ENCODE assay signal across 9 cellular contexts in genomic region chr11:45665933-45666647, GRCh38. TPM values are rescaled to one million over a fixed set of nuclear protein-coding genes. Genes with fewer than 3 reads are reported as not detected.
DNase-seq lines count a peak whose midpoint lies in the region; ATAC-seq and TF ChIP-seq lines count a peak whose summit lies in the region.
"Had no signal": no experiment of that assay in that cellular context is flagged by ENCODE, and none has a peak within 500 bp of the region (broad histone marks: within the 10 kb centered on the region; RNA-seq: fewer than 3 reads in every experiment).

No MANE protein-coding gene starts in this region.

- no peak overlapping the region for H3K9ac ChIP-seq in MM.1S (ENCODE audit: low read length)

- DNase-seq in stimulated activated CD4-positive, alpha-beta T cell treated with anti-CD3 and anti-CD28 coated beads, Interleukin-15, amount 100 ng/mL, for 24 hours, result peak; percentile 8
- no peak for DNase-seq in stimulated activated CD4-positive, alpha-beta T cell treated with anti-CD3 and anti-CD28 coated beads, Interleukin-4, amount 100 ng/mL, for 24 hours
- DNase-seq in dorsolateral prefrontal cortex (peak in 2 of 10 donors; percentile 45 to 46), aorta (peak in 1 of 2 donors; percentile 56), MM.1S (no peak)
- DNase-seq: NCI-H1417 treated with DMSO at 0.1 percent for 48 hours had no signal

- no peak overlapping the region for H3K27ac Mint-ChIP-seq in nephron

- peaks cover 69% of the 10 kb centered on the region for H3K27me3 Mint-ChIP-seq in nephron (ENCODE audit: low read depth)

- H3K36me3 ChIP-seq in aorta (ENCODE audit: control insufficient read depth in 1 of 2, insufficient read depth in 2 of 2, low read length in 1 of 2) (no peaks in the 10 kb centered on the region), MM.1S (replicated peaks; ENCODE audit: insufficient read depth, low read length) (no peaks in the 10 kb centered on the region)

- H3K4me1 ChIP-seq in aorta (ENCODE audit: control insufficient read depth in 1 of 2, insufficient read depth in 2 of 2, low read length in 2 of 2) (no peaks in the 10 kb centered on the region), MM.1S (ENCODE audit: low read length) (no peaks in the 10 kb centered on the region)

- no peaks in the 10 kb centered on the region for H3F3A ChIP-seq in MM.1S (ENCODE audit: insufficient read depth, low read length)

- no peaks in the 10 kb centered on the region for H3K36me3 Mint-ChIP-seq in nephron (ENCODE audit: low read depth)

- H3K9me3 ChIP-seq in aorta (ENCODE audit: control insufficient read depth, low read length), result no peaks in the 10 kb centered on the region
- no peaks in the 10 kb centered on the region for H3K9me3 ChIP-seq in MM.1S (replicated peaks; ENCODE audit: insufficient read depth, low read length)

- no peaks in the 10 kb centered on the region for H4K20me1 ChIP-seq in MM.1S (ENCODE audit: insufficient read depth, low read length)

- no peaks in the 10 kb centered on the region for H3K9me2 ChIP-seq in MM.1S (replicated peaks; ENCODE audit: insufficient read depth, low read length)

- peak; percentile 53 for ATAC-seq in aorta (ENCODE audit: low FRiP score)
- ATAC-seq in HG03135 (IDR thresholded peaks at IDR 0.05; ENCODE audit: unreplicated experiment), result no peak
- ATAC-seq in HG02763 (IDR thresholded peaks at IDR 0.05; ENCODE audit: unreplicated experiment), result no peak

- TF ChIP-seq CTCF in dorsolateral prefrontal cortex (IDR thresholded peaks at IDR 0.05 in 54 of 56, conservative IDR thresholded peaks at IDR 0.05 in 2 of 56; ENCODE audit: low read depth in 1 of 56, partially characterized antibody in 56 of 56) (no peak), nephron (IDR thresholded peaks at IDR 0.05; ENCODE audit: unreplicated experiment in 3 of 3) (no peak), MM.1S (IDR thresholded peaks at IDR 0.05; ENCODE audit: low read length) (no peak)

- H3K27ac ChIP-seq in dorsolateral prefrontal cortex (peak overlapping the region in 54 of 59 donors; percentile 15 to 93 (median 82)), aorta (ENCODE audit: low read depth in 1 of 2, low read length in 2 of 2) (peak overlapping the region in 1 of 2 donors; percentile 23), MM.1S (ENCODE audit: low read length) (no peak overlapping the region)

- intact Hi-C loops in dorsolateral prefrontal cortex (cut with DNase I), result loop anchor here in 1 of 2 donors (5.0 kb wide), 1 partner anchor 106 kb away; no protein-coding TSS in a partner anchor
- intact Hi-C loops in aorta (cut with DNase I), result loop anchor here in 1 of 2 donors (10.0 kb wide), 1 partner anchor 89 kb away; no protein-coding TSS in a partner anchor

- H3K79me2 ChIP-seq in MM.1S (ENCODE audit: low read length), result no peaks in the 10 kb centered on the region

- peak overlapping the region; percentile 81 to 86 (median 86) for H3K4me3 Mint-ChIP-seq in nephron

- H3K4me1 Mint-ChIP-seq in nephron, result peaks cover 45% of the 10 kb centered on the region

- H3K27me3 ChIP-seq in dorsolateral prefrontal cortex (peaks cover 0 to 5% (median 0%) of the 10 kb centered on the region in 45 donors), aorta (ENCODE audit: control insufficient read depth in 1 of 2, insufficient read depth in 2 of 2, low read length in 1 of 2) (no peaks in the 10 kb centered on the region), MM.1S (replicated peaks; ENCODE audit: insufficient read depth, low read length) (peaks cover 84% of the 10 kb centered on the region)

- H2AFZ ChIP-seq in MM.1S (ENCODE audit: low read length), result no peak overlapping the region

- H3K4me3 ChIP-seq in dorsolateral prefrontal cortex (peak overlapping the region; percentile 21 to 90 (median 78)), aorta (ENCODE audit: low read length in 2 of 2) (peak overlapping the region; percentile 88), MM.1S (ENCODE audit: low read length) (no peak overlapping the region)

- 28% methylated on average over 10 of the region's 10 CpGs for WGBS in aorta, 2 donors

- H3K9me3 Mint-ChIP-seq in nephron, result no peaks in the 10 kb centered on the region

- H3K4me2 ChIP-seq in MM.1S (ENCODE audit: low read depth, low read length), result no peak overlapping the region

RNA-seq across cellular contexts. Expression of gene CHST1, which starts 0.7 kb away (rescaled TPM):
- total RNA-seq in dorsolateral prefrontal cortex, result 100 to 1,000 TPM in 61 of 120 experiments, 10 to 100 TPM in 59; 51.7 to 159 (median 100) TPM
- total RNA-seq in aorta, result 10 to 100 TPM; 11.0 to 15.2 TPM
- 10 to 100 TPM in 1 of 2 donors, 1 to 10 TPM in 1; 6.0 to 31.0 TPM for polyA plus RNA-seq in aorta
